22 cellular contexts compared by ENCODE assay signal in genomic region chr13:46799139-46799538, GRCh38.
"Had no signal": no experiment of that assay in that cellular context is flagged by ENCODE, and none has a peak within 500 bp of the region (broad histone marks: within the 10 kb centered on the region; RNA-seq: fewer than 3 reads in every experiment).

No MANE protein-coding gene starts in this region.

- H3K4me3 ChIP-seq: adrenal gland, gastrocnemius medialis, left lung, psoas muscle, tibial nerve had no signal

- H3K4me1 ChIP-seq: parathyroid adenoma had no signal

- H2AFZ ChIP-seq: parathyroid adenoma had no signal

- H3K36me3 ChIP-seq: adrenal gland, gastrocnemius medialis, left lung, tibial nerve had no signal

- DNase-seq: activated CD4-positive, alpha-beta T cell treated with anti-CD3 and anti-CD28 coated beads for 4 hours; activated CD4-positive, alpha-beta T cell treated with anti-CD3 and anti-CD28 coated beads, Interleukin-2, amount 50 U/mL, for 4 hours; activated CD8-positive, alpha-beta memory T cell treated with anti-CD3 and anti-CD28 coated beads for 24 hours; activated effector memory CD4-positive, alpha-beta T cell treated with Interleukin-2 at 50 U/mL for 16 hours; activated naive CD4-positive, alpha-beta T cell treated with Interleukin-2 at 50 U/mL for 16 hours; activated naive CD8-positive, alpha-beta T cell treated with anti-CD3 and anti-CD28 coated beads for 36 hours; adrenal gland; aorta; cortex of kidney; effector memory CD8-positive, alpha-beta T cell; erythroblast; gastrocnemius medialis; glutamatergic neuron; left lung; nucleus accumbens; psoas muscle; stimulated activated CD4-positive, alpha-beta T cell treated with anti-CD3 and anti-CD28 coated beads, Interleukin-15, amount 100 ng/mL, for 24 hours; stimulated activated CD4-positive, alpha-beta T cell treated with anti-CD3 and anti-CD28 coated beads, Interleukin-2, amount 100 ng/mL, for 24 hours; stimulated activated naive CD4-positive, alpha-beta T cell treated with Interleukin-2 at 50 U/mL for 16 hours; T-cell had no signal

- H3K27me3 ChIP-seq: adrenal gland, gastrocnemius medialis, left lung, tibial nerve had no signal

- H3K9me3 ChIP-seq: adrenal gland, gastrocnemius medialis, left lung, psoas muscle, tibial nerve had no signal

- H3K9ac ChIP-seq: parathyroid adenoma had no signal

- H3K27ac ChIP-seq: adrenal gland, gastrocnemius medialis, left lung, parathyroid adenoma, psoas muscle had no signal

- ATAC-seq: effector memory CD8-positive, alpha-beta T cell; gastrocnemius medialis; left lung; psoas muscle; T-cell had no signal

- H3K79me2 ChIP-seq: parathyroid adenoma had no signal
